In genomic region chrX:15956684-15957083, GRCh38 we compare ENCODE assay signal across 1 cellular context.
TF ChIP-seq lines count a peak whose summit lies in the region.

No MANE protein-coding gene starts in this region.

TF ChIP-seq in SK-N-SH treated with all-trans-retinoic acid at 6 μM for 48 hours, 23 proteins besides CTCF, POLR2A, EP300 and RAD21 (continued from another document):
- TF ChIP-seq CSRNP3 (CRISPR knock-in tag; IDR thresholded peaks at IDR 0.05) = no peak
- TF ChIP-seq, protein P1, sequence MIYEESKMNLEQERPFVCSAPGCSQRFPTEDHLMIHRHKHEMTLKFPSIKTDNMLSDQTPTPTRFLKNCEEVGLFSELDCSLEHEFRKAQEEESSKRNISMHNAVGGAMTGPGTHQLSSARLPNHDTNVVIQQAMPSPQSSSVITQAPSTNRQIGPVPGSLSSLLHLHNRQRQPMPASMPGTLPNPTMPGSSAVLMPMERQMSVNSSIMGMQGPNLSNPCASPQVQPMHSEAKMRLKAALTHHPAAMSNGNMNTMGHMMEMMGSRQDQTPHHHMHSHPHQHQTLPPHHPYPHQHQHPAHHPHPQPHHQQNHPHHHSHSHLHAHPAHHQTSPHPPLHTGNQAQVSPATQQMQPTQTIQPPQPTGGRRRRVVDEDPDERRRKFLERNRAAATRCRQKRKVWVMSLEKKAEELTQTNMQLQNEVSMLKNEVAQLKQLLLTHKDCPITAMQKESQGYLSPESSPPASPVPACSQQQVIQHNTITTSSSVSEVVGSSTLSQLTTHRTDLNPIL (CRISPR knock-in tag; IDR thresholded peaks at IDR 0.05; ENCODE audit: low read depth) = no peak
